In genomic region chr1:41890841-41891311, GRCh38 we compare ENCODE assay signal across 8 cellular contexts. TPM values are rescaled to one million over a fixed set of nuclear protein-coding genes. Genes with fewer than 3 reads are reported as not detected.
DNase-seq lines count a peak whose midpoint lies in the region; ATAC-seq and TF ChIP-seq lines count a peak whose summit lies in the region.

No MANE protein-coding gene starts in this region.

- intact Hi-C loops in ascending aorta (cut with DNase I): no loop called here
- intact Hi-C loops in left lung (cut with DNase I): no loop called here
- intact Hi-C loops in thyroid gland (cut with DNase I): no loop called here

- TF ChIP-seq CTCF in ascending aorta (IDR thresholded peaks at IDR 0.05): no peak
- TF ChIP-seq CTCF in left lung (IDR thresholded peaks at IDR 0.05): no peak
- TF ChIP-seq CTCF in thyroid gland (IDR thresholded peaks at IDR 0.05): no peak

- H3K9me3 ChIP-seq in ascending aorta: no peaks in the 10 kb centered on the region
- no peaks in the 10 kb centered on the region for H3K9me3 ChIP-seq in left lung
- no peaks in the 10 kb centered on the region for H3K9me3 ChIP-seq in thyroid gland

- CTCF ChIA-PET in activated CD4-positive, alpha-beta T cell treated with anti-CD3 and anti-CD28 coated beads, Interleukin-2, amount 10 ng/mL, durations not matched to agents 7 days and 5 days (lab: Charles Lee): interaction anchor here (0.6 to 2.2 kb wide), 7 partner anchors 11 to 1812 kb away, joined by 3 to 10 read pairs (median 4); partner anchors contain the start of gene HIVEP3

- no peak for TF ChIP-seq POLR2A in thyroid gland (IDR thresholded peaks at IDR 0.05)

- H3K27me3 ChIP-seq in ascending aorta (no peaks in the 10 kb centered on the region), left lung (no peaks in the 10 kb centered on the region), thyroid gland (no peaks in the 10 kb centered on the region)

- peak overlapping the region in 1 of 2 donors; percentile 48 for H3K4me3 ChIP-seq in ascending aorta
- peak overlapping the region in 1 of 2 donors; percentile 30 for H3K4me3 ChIP-seq in left lung
- peak overlapping the region in 1 of 3 donors; percentile 20 for H3K4me3 ChIP-seq in thyroid gland (replicated peaks in 1 of 3)

- H3K4me3 Mint-ChIP-seq in activated CD4-positive, alpha-beta T cell treated with anti-CD3 and anti-CD28 coated beads, Interleukin-2, amount 10 ng/mL, durations not matched to agents 7 days and 5 days: peak overlapping the region; percentile 70

- H3K27ac Mint-ChIP-seq in activated CD4-positive, alpha-beta T cell treated with anti-CD3 and anti-CD28 coated beads, Interleukin-2, amount 10 ng/mL, durations not matched to agents 7 days and 5 days: peak overlapping the region; percentile 88

- H3K9me3 Mint-ChIP-seq in activated CD4-positive, alpha-beta T cell treated with anti-CD3 and anti-CD28 coated beads, Interleukin-2, amount 10 ng/mL, durations not matched to agents 7 days and 5 days: no peaks in the 10 kb centered on the region

- H3K36me3 Mint-ChIP-seq in activated CD4-positive, alpha-beta T cell treated with anti-CD3 and anti-CD28 coated beads, Interleukin-2, amount 10 ng/mL, durations not matched to agents 7 days and 5 days (ENCODE audit: low read depth): peaks cover 1% of the 10 kb centered on the region

- H3K27ac ChIP-seq in ascending aorta (peak overlapping the region; percentile 23 to 31), left lung (peak overlapping the region; percentile 77 to 81), thyroid gland (peak overlapping the region; percentile 37 to 66 (median 52))

- ATAC-seq in left lung (peak; percentile 80), HG02885 (IDR thresholded peaks at IDR 0.05; ENCODE audit: poor library complexity, unreplicated experiment) (no peak)

- peaks cover 77% of the 10 kb centered on the region for H3K4me1 Mint-ChIP-seq in activated CD4-positive, alpha-beta T cell treated with anti-CD3 and anti-CD28 coated beads, Interleukin-2, amount 10 ng/mL, durations not matched to agents 7 days and 5 days

- no peaks in the 10 kb centered on the region for H3K27me3 Mint-ChIP-seq in activated CD4-positive, alpha-beta T cell treated with anti-CD3 and anti-CD28 coated beads, Interleukin-2, amount 10 ng/mL, durations not matched to agents 7 days and 5 days

- no peaks in the 10 kb centered on the region for H3K36me3 ChIP-seq in ascending aorta
- H3K36me3 ChIP-seq in left lung: no peaks in the 10 kb centered on the region
- no peaks in the 10 kb centered on the region for H3K36me3 ChIP-seq in thyroid gland

- POLR2A ChIA-PET in activated CD4-positive, alpha-beta T cell treated with anti-CD3 and anti-CD28 coated beads, Interleukin-2, amount 10 ng/mL, durations not matched to agents 7 days and 5 days (lab: Charles Lee): interaction anchor here (1.2 kb wide), 1 partner anchor 29 kb away, joined by 6 read pairs; no protein-coding TSS in a partner anchor

- WGBS in thyroid gland, 2 donors: 34 to 63% methylated on average over 5 to 6 of the region's 6 CpGs

- H3K4me1 ChIP-seq in ascending aorta (peaks cover 2 to 10% of the 10 kb centered on the region in 2 donors), left lung (peaks cover 18 to 36% of the 10 kb centered on the region in 2 donors), thyroid gland (peaks cover 30 to 38% of the 10 kb centered on the region in 2 donors)

- peak; percentile 4 for DNase-seq in activated CD4-positive, alpha-beta T cell treated with anti-CD3 and anti-CD28 coated beads, Interleukin-2, amount 10 ng/mL, durations not matched to agents 7 days and 5 days
- no peak for DNase-seq in activated CD4-positive, alpha-beta T cell treated with anti-CD3 and anti-CD28 coated beads for 4 hours
- no peak for DNase-seq in ascending aorta (ENCODE audit: low spot score in 2 of 2)
- DNase-seq in left lung: no peak
- DNase-seq in thyroid gland: peak; percentile 53 to 72
- DNase-seq in SW 1271 (lab: John Stamatoyannopoulos, UW): no peak
- DNase-seq in RPMI8226: no peak

RNA-seq across cellular contexts. Expression of gene HIVEP3, which starts 27.8 kb away (rescaled TPM):
- 10 to 100 TPM; 18.4 to 21.5 TPM for total RNA-seq in activated CD4-positive, alpha-beta T cell treated with anti-CD3 and anti-CD28 coated beads, Interleukin-2, amount 10 ng/mL, durations not matched to agents 7 days and 5 days
- total RNA-seq in ascending aorta (0.32 TPM), left lung (10 to 100 TPM in 1 of 2 donors, 1 to 10 TPM in 1; 9.8 to 15.6 TPM), thyroid gland (10 to 100 TPM in 3 of 4 donors, 1 to 10 TPM in 1; 9.7 to 13.5 (median 12.5) TPM)

Comparison
In these comparisons a context has a peak if more than half of its experiments do, and no peak if none do; other contexts are left out.
1. DNase-seq: peak in activated CD4-positive, alpha-beta T cell treated with anti-CD3 and anti-CD28 coated beads, Interleukin-2, amount 10 ng/mL, durations not matched to agents 7 days and 5 days (single experiment) and thyroid gland (2 of 2); none in activated CD4-positive, alpha-beta T cell treated with anti-CD3 and anti-CD28 coated beads for 4 hours (0 of 2), ascending aorta (0 of 2), left lung (0 of 2), SW 1271 (0 of 2) and RPMI8226 (single experiment).
2. H3K27ac ChIP-seq: peak in every context shown above with its lines; median percentile 79 in left lung; 52 in thyroid gland; 27 in ascending aorta.